37 cellular contexts compared by ENCODE assay signal in genomic region chr17:33316733-33317132, GRCh38. TPM values are rescaled to one million over a fixed set of nuclear protein-coding genes. Genes with fewer than 3 reads are reported as not detected.
"Had no signal": no experiment of that assay in that cellular context is flagged by ENCODE, and none has a peak within 500 bp of the region (broad histone marks: within the 10 kb centered on the region; RNA-seq: fewer than 3 reads in every experiment).

No MANE protein-coding gene starts in this region.

- DNase-seq: activated effector memory CD4-positive, alpha-beta T cell treated with anti-CD3 and anti-CD28 coated beads, Interleukin-2, amount 50 U/mL, for 16 hours; activated effector memory CD4-positive, alpha-beta T cell treated with Interleukin-2 at 50 U/mL for 16 hours; activated gamma-delta T cell; activated gamma-delta T cell treated with Interleukin-2 at 50 U/mL for 16 hours; activated naive CD4-positive, alpha-beta T cell; activated naive CD4-positive, alpha-beta T cell treated with anti-CD3 and anti-CD28 coated beads for 36 hours; activated naive CD4-positive, alpha-beta T cell treated with anti-CD3 and anti-CD28 coated beads, Interleukin-2, amount 10 ng/mL, durations not matched to agents 7 days and 5 days; activated naive CD4-positive, alpha-beta T cell treated with anti-CD3 and anti-CD28 coated beads, Interleukin-2, amount 50 U/mL, for 16 hours; activated naive CD4-positive, alpha-beta T cell treated with Interleukin-2 at 50 U/mL for 16 hours; activated naive CD8-positive, alpha-beta T cell treated with anti-CD3 and anti-CD28 coated beads for 36 hours; activated naive CD8-positive, alpha-beta T cell treated with anti-CD3 and anti-CD28 coated beads, Interleukin-2, amount 10 ng/mL, durations not matched to agents 7 days and 5 days; activated naive CD8-positive, alpha-beta T cell treated with anti-CD3 and anti-CD28 coated beads, Interleukin-2, amount 50 U/mL, for 24 hours; activated T-cell treated with anti-CD3 and anti-CD28 coated beads, Interleukin-2, amount 50 U/mL, for 4 hours; activated T-cell treated with anti-CD3 and anti-CD28 coated beads, Interleukin-2, amount 50 U/mL, for 48 hours; activated T-cell treated with anti-CD3 and anti-CD28 coated beads, Interleukin-2, amount 50 U/mL, for 72 hours; amniotic stem cell; amygdala; anterior cingulate cortex; aorta; body of pancreas; brain microvascular endothelial cell; caudate nucleus; central memory CD4-positive, alpha-beta T cell; cerebellar nuclear complex had no signal

- H3K4me3 ChIP-seq: adrenal gland, ascending aorta, body of pancreas, breast epithelium, cardiac muscle cell had no signal

- H3K4me1 ChIP-seq: adrenal gland, ascending aorta, body of pancreas, breast epithelium had no signal

- FAIRE-seq: astrocyte, colon had no signal

- H3K36me3 ChIP-seq: adrenal gland, ascending aorta, brain microvascular endothelial cell, breast epithelium, cardiac muscle cell had no signal

- H3K27ac ChIP-seq: adrenal gland, ascending aorta, body of pancreas, brain microvascular endothelial cell, breast epithelium, cardiac muscle cell had no signal

- ATAC-seq: activated naive CD4-positive, alpha-beta T cell treated with anti-CD3 and anti-CD28 coated beads, Interleukin-2, amount 50 U/mL, for 72 hours; activated naive CD8-positive, alpha-beta T cell treated with anti-CD3 and anti-CD28 coated beads, Interleukin-2, amount 50 U/mL, for 24 hours; activated T-cell treated with anti-CD3 and anti-CD28 coated beads, Interleukin-2, amount 50 U/mL, for 4 hours; activated T-cell treated with anti-CD3 and anti-CD28 coated beads, Interleukin-2, amount 50 U/mL, for 72 hours; activated T-helper 17 cell treated with anti-CD3 and anti-CD28 coated beads, Interleukin-2, amount 50 U/mL, for 72 hours; body of pancreas had no signal

- H3K9me3 ChIP-seq: adrenal gland, ascending aorta, body of pancreas, breast epithelium had no signal

- H3K27me3 ChIP-seq: ascending aorta, body of pancreas, brain microvascular endothelial cell had no signal

RNA-seq across cellular contexts. Expression of gene ASIC2, which starts 23.6 kb away (rescaled TPM):
- total RNA-seq: activated naive CD4-positive, alpha-beta T cell treated with anti-CD3 and anti-CD28 coated beads for 36 hours; activated naive CD4-positive, alpha-beta T cell treated with anti-CD3 and anti-CD28 coated beads, Interleukin-2, amount 50 U/mL, for 72 hours; activated naive CD8-positive, alpha-beta T cell treated with anti-CD3 and anti-CD28 coated beads for 36 hours; activated naive CD8-positive, alpha-beta T cell treated with anti-CD3 and anti-CD28 coated beads, Interleukin-2, amount 10 ng/mL, durations not matched to agents 7 days and 5 days; activated T-cell treated with anti-CD3 and anti-CD28 coated beads, Interleukin-2, amount 50 U/mL, for 4 hours; activated T-cell treated with anti-CD3 and anti-CD28 coated beads, Interleukin-2, amount 50 U/mL, for 72 hours; activated T-helper 1 cell treated with anti-CD3 and anti-CD28 coated beads, Interleukin-12 subunit alpha, Interleukin-12 subunit beta, Interleukin-2, Interleukin-4 antibody, amounts not matched to agents 30 ng/mL and 10 ng/mL and 1 ng/mL, durations not matched to agents 14 hours and 24 hours and 36 hours; activated T-helper 17 cell treated with anti-CD3 and anti-CD28 coated beads, Interleukin-2, amount 50 U/mL, for 72 hours; activated T-helper 2 cell treated with anti-CD3 and anti-CD28 coated beads, Interferon-gamma antibody, Interleukin-2, Interleukin-4, amounts not matched to agents 10 μg/mL and 5 μg/mL and 100 μg/mL, durations not matched to agents 14 hours and 24 hours and 36 hours; ascending aorta; body of pancreas; bronchial epithelial cell; cardiac muscle cell; cardiac septum; chondrocyte had no signal
- polyA plus RNA-seq: aorta, cardiac muscle cell had no signal
